ENCODE assay signal across 9 cellular contexts in genomic region chr3:53846134-53846850, GRCh38. TPM values are rescaled to one million over a fixed set of nuclear protein-coding genes. Genes with fewer than 3 reads are reported as not detected.
DNase-seq lines count a peak whose midpoint lies in the region; ATAC-seq and TF ChIP-seq lines count a peak whose summit lies in the region.
"Had no signal": no experiment of that assay in that cellular context is flagged by ENCODE, and none has a peak within 500 bp of the region (broad histone marks: within the 10 kb centered on the region; RNA-seq: fewer than 3 reads in every experiment).

CHDH (minus strand) TSS chr3:53846419; CDS start chr3:53824008, 22,411 bp downstream.
A gene with protein sequence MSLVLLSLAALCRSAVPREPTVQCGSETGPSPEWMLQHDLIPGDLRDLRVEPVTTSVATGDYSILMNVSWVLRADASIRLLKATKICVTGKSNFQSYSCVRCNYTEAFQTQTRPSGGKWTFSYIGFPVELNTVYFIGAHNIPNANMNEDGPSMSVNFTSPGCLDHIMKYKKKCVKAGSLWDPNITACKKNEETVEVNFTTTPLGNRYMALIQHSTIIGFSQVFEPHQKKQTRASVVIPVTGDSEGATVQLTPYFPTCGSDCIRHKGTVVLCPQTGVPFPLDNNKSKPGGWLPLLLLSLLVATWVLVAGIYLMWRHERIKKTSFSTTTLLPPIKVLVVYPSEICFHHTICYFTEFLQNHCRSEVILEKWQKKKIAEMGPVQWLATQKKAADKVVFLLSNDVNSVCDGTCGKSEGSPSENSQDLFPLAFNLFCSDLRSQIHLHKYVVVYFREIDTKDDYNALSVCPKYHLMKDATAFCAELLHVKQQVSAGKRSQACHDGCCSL (plus strand): TSS chr3:53846568. CDS start chr3:53846589, 21 bp downstream.

- H3K4me1 Mint-ChIP-seq in activated naive CD8-positive, alpha-beta T cell (ENCODE audit: low read depth) = peaks cover 6% of the 10 kb centered on the region

- intact Hi-C loops in heart right ventricle (cut with DNase I) = no loop called here

- peak within 1 kb of the TSS; percentile 79 for H3K9ac ChIP-seq in parathyroid adenoma

- peaks cover 37% of the 10 kb centered on the region for H3K27me3 Mint-ChIP-seq in activated naive CD8-positive, alpha-beta T cell

- H3K27ac Mint-ChIP-seq in activated naive CD8-positive, alpha-beta T cell = no peak within 1 kb of the TSS

- 2 to 3% methylated on average over 91 of the region's 91 CpGs for WGBS in heart right ventricle, 2 donors

- H3K36me3 ChIP-seq in heart right ventricle = no peaks in the 10 kb centered on the region
- no peaks in the 10 kb centered on the region for H3K36me3 ChIP-seq in parathyroid adenoma (ENCODE audit: control insufficient read depth, insufficient read depth, low read length)

- H3K4me3 Mint-ChIP-seq in activated naive CD8-positive, alpha-beta T cell = peak within 1 kb of the TSS; percentile 79

- H3K79me2 ChIP-seq in parathyroid adenoma = no peaks in the 10 kb centered on the region

- H3K4me3 ChIP-seq in GM12864 (ENCODE audit: low read depth, low read length) = peak within 1 kb of the TSS; percentile 72
- peak within 1 kb of the TSS; percentile 22 to 73 (median 62) for H3K4me3 ChIP-seq in heart right ventricle
- peak within 1 kb of the TSS; percentile 65 for H3K4me3 ChIP-seq in parathyroid adenoma (ENCODE audit: low read depth, low read length)

- no peaks in the 10 kb centered on the region for H3K9me3 ChIP-seq in heart right ventricle
- no peaks in the 10 kb centered on the region for H3K9me3 ChIP-seq in parathyroid adenoma (ENCODE audit: control insufficient read depth, low read length)

- H3K4me2 ChIP-seq in parathyroid adenoma (ENCODE audit: low read length) = peak within 1 kb of the TSS; percentile 86

- DNase-seq in GM12864 (ENCODE audit: low read depth) (no peak), LoVo (ENCODE audit: low spot score) (peak; percentile 85), heart right ventricle (peak; percentile 17 to 65), amniotic stem cell (lab: John Stamatoyannopoulos, UW) (no peak), T-helper 9 cell (no peak)

- ATAC-seq in GM21526 (IDR thresholded peaks at IDR 0.05; ENCODE audit: low FRiP score, unreplicated experiment) = peak; percentile 68
- peak; percentile 43 to 85 (median 62) for ATAC-seq in heart right ventricle

- no peaks in the 10 kb centered on the region for H3K36me3 Mint-ChIP-seq in activated naive CD8-positive, alpha-beta T cell

- H3K4me1 ChIP-seq in heart right ventricle (peaks cover 0 to 18% (median 9%) of the 10 kb centered on the region in 9 donors), parathyroid adenoma (peaks cover 16% of the 10 kb centered on the region)

- peak within 1 kb of the TSS; percentile 90 for H2AFZ ChIP-seq in parathyroid adenoma

- TF ChIP-seq CTCF in GM12864 (IDR thresholded peaks at IDR 0.05; ENCODE audit: low read depth, low read length, missing control alignments) (peak; percentile 3), heart right ventricle (IDR thresholded peaks at IDR 0.05) (no peak), parathyroid adenoma (IDR thresholded peaks at IDR 0.05) (no peak)

- H3K9me3 Mint-ChIP-seq in activated naive CD8-positive, alpha-beta T cell (ENCODE audit: low read depth) = no peaks in the 10 kb centered on the region

- H3K27me3 ChIP-seq in heart right ventricle (peaks cover 0 to 50% (median 31%) of the 10 kb centered on the region in 7 donors), parathyroid adenoma (ENCODE audit: control insufficient read depth, insufficient read depth, low read length) (no peaks in the 10 kb centered on the region)

- H3K27ac ChIP-seq in heart right ventricle = peak within 1 kb of the TSS in 9 of 10 donors; percentile 12 to 80 (median 26)
- peak within 1 kb of the TSS; percentile 73 for H3K27ac ChIP-seq in parathyroid adenoma

RNA-seq across cellular contexts. Expression of gene CHDH, which starts in this region (rescaled TPM):
- total RNA-seq in heart right ventricle = 10 to 100 TPM in 2 of 10 donors, 1 to 10 TPM in 8; 1.1 to 17.5 (median 2.8) TPM
- polyA plus RNA-seq in heart right ventricle = 1 to 10 TPM in 1 of 2 donors, under 1 TPM in 1; 0.29 to 1.7 TPM

RNA-seq across cellular contexts. Expression of the second gene that starts in this region (rescaled TPM):
- 1 to 10 TPM in 3 of 10 donors, under 1 TPM in 5, not detected in 2; 0.16 to 7.7 (median 0.67) TPM for total RNA-seq in heart right ventricle
- polyA plus RNA-seq in heart right ventricle = 1 to 10 TPM in 1 of 2 donors, under 1 TPM in 1; 0.20 to 2.1 TPM
- total RNA-seq: glomerular endothelial cell had no signal

Comparison
In these comparisons a context has a peak if more than half of its experiments do, and no peak if none do; other contexts are left out.
1. DNase-seq: peak in LoVo (single experiment) and heart right ventricle (2 of 2); none in GM12864 (single experiment), amniotic stem cell (single experiment) and T-helper 9 cell (single experiment).
2. Peak in every context shown above with its lines, with median percentiles within 50 percentile points of each other: H3K4me3 ChIP-seq.